8 cellular contexts compared by ENCODE assay signal in the genomic region with DNA sequence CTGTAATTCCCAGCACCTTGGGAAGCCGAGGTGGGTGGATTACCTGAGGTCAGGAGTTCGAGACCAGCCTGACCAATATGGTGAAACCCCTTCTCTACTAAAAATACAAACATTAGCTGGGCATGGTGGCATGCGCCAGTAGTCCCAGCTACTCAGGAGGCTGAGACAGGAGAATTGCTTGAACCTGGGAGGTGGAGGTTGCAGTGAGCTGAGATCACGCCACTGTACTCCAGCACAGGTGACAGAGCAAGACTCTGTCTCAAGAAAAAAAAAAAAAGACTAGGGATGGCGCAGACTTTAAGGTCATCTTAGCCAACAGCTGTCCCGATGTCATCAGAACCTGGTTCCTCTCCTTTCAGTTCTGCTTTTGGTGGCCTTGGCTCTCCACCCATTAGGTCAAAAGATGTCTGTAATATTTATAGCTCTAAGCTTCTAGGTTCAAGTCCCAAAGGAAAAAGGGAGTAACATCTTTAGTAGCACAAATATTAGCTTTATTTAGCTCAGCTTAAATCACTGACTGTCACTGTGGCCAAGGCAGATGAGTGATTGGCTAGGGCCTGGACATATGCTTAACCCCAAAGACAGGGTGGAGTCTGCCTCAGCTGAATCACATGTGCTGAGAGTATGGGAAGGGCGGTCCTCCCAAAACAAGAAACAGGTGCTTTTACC. TPM values are rescaled to one million over a fixed set of nuclear protein-coding genes. Genes with fewer than 3 reads are reported as not detected.
A peak's percentile ranks its signal among the peaks of the same experiment; 100 is the strongest.
DNase-seq lines count a peak whose midpoint lies in the region; ATAC-seq, FAIRE-seq and TF ChIP-seq lines count a peak whose summit lies in the region.
"Not testable (repeated sequence)": the region's sequence is repeated elsewhere in the genome, so short reads cannot be mapped to it uniquely, and the experiment has no call there.

No MANE protein-coding gene starts in this region.

- DNase-seq in NOMO-1 (lab: John Stamatoyannopoulos, UW; ENCODE audit: unreplicated experiment in 2 of 2): peak; percentile 89 to 96
- DNase-seq in K562 (ENCODE audit: extremely low read depth in 1 of 4, low spot score in 3 of 4); natural killer cell: not testable (repeated sequence)

- H3K9me1 ChIP-seq in K562 (ENCODE audit: control insufficient read depth, insufficient read depth, low read length): not testable (repeated sequence)

- peaks cover 31% of the 10 kb centered on the region for H3K4me1 ChIP-seq in DOHH2 (ENCODE audit: control insufficient read depth, low read length)
- H3K4me1 ChIP-seq in K562 (replicated peaks in 1 of 2; ENCODE audit: control insufficient read depth in 2 of 2, insufficient read depth in 2 of 2, low read length in 2 of 2): not testable (repeated sequence)

- BruUV-seq in K562 (replicated peaks; lab: Mats Ljungman, UMichigan): not testable (repeated sequence)

- not testable (repeated sequence) for TF ChIP-seq RAD21 in K562 (CRISPR knock-in tag; conservative IDR thresholded peaks at IDR 0.05 in 1 of 2, IDR thresholded peaks at IDR 0.05 in 1 of 2)

- H3K27me3 ChIP-seq in DOHH2 (ENCODE audit: control insufficient read depth, low read length); K562 (ENCODE audit: control insufficient read depth in 2 of 2, insufficient read depth in 2 of 2, low read length in 2 of 2): not testable (repeated sequence)

- H3K79me2 ChIP-seq in DOHH2 (ENCODE audit: control insufficient read depth, low read length); K562 (ENCODE audit: control insufficient read depth, insufficient read depth, low read length): not testable (repeated sequence)

- not testable (repeated sequence) for H3K4me1 Mint-ChIP-seq in natural killer cell

- TF ChIP-seq POLR2A in K562 (conservative IDR thresholded peaks at IDR 0.05): not testable (repeated sequence)

- POLR2A ChIA-PET in K562 (lab: Yijun Ruan, JAX): not testable (repeated sequence)

- H3F3A ChIP-seq in DOHH2 (ENCODE audit: control insufficient read depth, insufficient read depth): peaks cover 13% of the 10 kb centered on the region

- not testable (repeated sequence) for H3K9ac ChIP-seq in K562 (ENCODE audit: insufficient read depth in 1 of 2, low read depth in 2 of 2, low read length in 2 of 2)

- not testable (repeated sequence) for TF ChIP-seq EP300 in K562 (IDR thresholded peaks at IDR 0.05; ENCODE audit: low read length)

- not testable (repeated sequence) for H3K9me3 ChIP-seq in DOHH2 (ENCODE audit: control insufficient read depth, insufficient read depth, low read length); K562 (replicated peaks; ENCODE audit: control insufficient read depth, insufficient read depth, low read depth, low read length)

- CTCF ChIA-PET in K562 (lab: Yijun Ruan, JAX; ENCODE audit: low intra/inter-chr PET ratio): not testable (repeated sequence)

- H2AFZ ChIP-seq in K562 (ENCODE audit: low read depth, low read length): not testable (repeated sequence)

- not testable (repeated sequence) for H3K36me3 ChIP-seq in DOHH2 (ENCODE audit: control insufficient read depth, low read length); K562 (ENCODE audit: control insufficient read depth, insufficient read depth, low read length)

- peak overlapping the region; percentile 33 for H3K4me2 ChIP-seq in DOHH2 (ENCODE audit: low read length)
- H3K4me2 ChIP-seq in K562 (ENCODE audit: insufficient read depth, low read length): not testable (repeated sequence)

- H3K27me3 Mint-ChIP-seq in natural killer cell (ENCODE audit: low read depth in 2 of 2): not testable (repeated sequence)

- intact Hi-C loops in K562 (cut with micrococcal nuclease); natural killer cell (cut with micrococcal nuclease): not testable (repeated sequence)

- not testable (repeated sequence) for FAIRE-seq in K562 (lab: Jason Lieb, UNC)

- WGBS in K562 (ENCODE audit: insufficient coverage, low coverage, missing lambda C conversion rate): 24% methylated on average over 7 of the region's 7 CpGs

- not testable (repeated sequence) for H3K27ac ChIP-seq in DOHH2 (ENCODE audit: low read depth, low read length); K562 (ENCODE audit: extremely low read depth, low read depth, low read length)

- not testable (repeated sequence) for TF ChIP-seq CTCF in DOHH2 (IDR thresholded peaks at IDR 0.05; ENCODE audit: low read depth, low read length, poor library complexity, severe bottlenecking); K562 (IDR thresholded peaks at IDR 0.05 in 2 of 3, conservative IDR thresholded peaks at IDR 0.05 in 1 of 3; ENCODE audit: insufficient read depth in 2 of 3, low read depth in 1 of 3, low read length in 3 of 3); natural killer cell (IDR thresholded peaks at IDR 0.05)

- ATAC-seq in GM18870 (IDR thresholded peaks at IDR 0.05; ENCODE audit: unreplicated experiment): peak; percentile 96
- ATAC-seq in GM21381 (IDR thresholded peaks at IDR 0.05; ENCODE audit: unreplicated experiment): peak; percentile 91
- peak; percentile 92 for ATAC-seq in HG02870 (IDR thresholded peaks at IDR 0.05; ENCODE audit: unreplicated experiment)
- peak; percentile 95 for ATAC-seq in HG03378 (IDR thresholded peaks at IDR 0.05; ENCODE audit: unreplicated experiment)
- peak; percentile 79 for ATAC-seq in K562
- ATAC-seq in natural killer cell: peak; percentile 15 to 73 (median 30)

- H3K4me3 Mint-ChIP-seq in natural killer cell: not testable (repeated sequence)

- not testable (repeated sequence) for H3K36me3 Mint-ChIP-seq in natural killer cell

- not testable (repeated sequence) for H4K20me1 ChIP-seq in DOHH2 (ENCODE audit: control insufficient read depth, insufficient read depth, low read depth, low read length); K562 (replicated peaks; ENCODE audit: control insufficient read depth, insufficient read depth, low read length)

- H3K27ac Mint-ChIP-seq in natural killer cell: not testable (repeated sequence)

- not testable (repeated sequence) for H3K9me3 Mint-ChIP-seq in natural killer cell

- H3K9me2 ChIP-seq in DOHH2 (replicated peaks; ENCODE audit: control insufficient read depth, low read length): not testable (repeated sequence)

- in situ Hi-C loops in K562 (cut with MboI): not testable (repeated sequence)

- 0 out of 2 replicates have a peak overlapping the region, but pooled peaks have one; percentile 3 for H3K4me3 ChIP-seq in DOHH2 (ENCODE audit: low read length)
- not testable (repeated sequence) for H3K4me3 ChIP-seq in K562

TF ChIP-seq in K562, 482 proteins besides CTCF, POLR2A, EP300 and RAD21 (continues in another document):
- peak; percentile 50 for TF ChIP-seq MEIS2 (IDR thresholded peaks at IDR 0.05; ENCODE audit: partially characterized antibody)
- TF ChIP-seq PBX2 (CRISPR knock-in tag; IDR thresholded peaks at IDR 0.05; ENCODE audit: low read depth): not testable (repeated sequence)
- TF ChIP-seq PBX2 (tag; conservative IDR thresholded peaks at IDR 0.05; ENCODE audit: low read depth): peak; percentile 73
- TF ChIP-seq SPI1 (IDR thresholded peaks at IDR 0.05; ENCODE audit: borderline replicate concordance, low read depth, low read length): peak; percentile 61; the same call in 1 of the 2 replicates
- TF ChIP-seq ZNF384 (IDR thresholded peaks at IDR 0.05; ENCODE audit: low read depth, low read length): 0 out of 2 replicates have a peak, but pooled peaks have one; percentile 22

RNA-seq across cellular contexts. Expression of gene CDK17, which starts 7.3 kb away (rescaled TPM):
- total RNA-seq in K562 (2011; cell fraction: chromatin; rRNA removed; ENCODE audit: low replicate concordance): 65.9 and 172 TPM in 2 replicates
- total RNA-seq in K562 (2011; cell fraction: nucleolus; rRNA removed): 32.7 and 54.6 TPM in 2 replicates
- total RNA-seq in K562 (2011; cell fraction: nucleoplasm; rRNA removed): 69.6 and 109 TPM in 2 replicates
- 16.8 and 17.5 TPM in 2 replicates for total RNA-seq in K562 (2014; rRNA removed)
- 33.0 and 40.7 TPM in 2 replicates for total RNA-seq in K562 (2014; rRNA removed; fragmentation: Illumina TruSeq; extraction: Trizol)
- 32.5 and 39.3 TPM in 2 replicates for total RNA-seq in K562 (2015; rRNA removed; fragmentation: Illumina TruSeq; extraction: Trizol)
- 21.1 and 24.6 TPM in 2 replicates for total RNA-seq in K562 (2021)
- polyA plus RNA-seq in K562 (2011; rRNA removed): 18.6 and 21.6 TPM in 2 replicates
- polyA plus RNA-seq in K562 (2011; cell fraction: cytosol; rRNA removed): 5.4 and 12.0 TPM in 2 replicates
- polyA plus RNA-seq in K562 (2011; cell fraction: nucleus; rRNA removed): 18.3 and 30.3 TPM in 2 replicates
- polyA plus RNA-seq in K562 (2012): 13.1 and 14.2 TPM in 2 replicates
- 27.8 and 35.1 TPM in 2 replicates for polyA plus RNA-seq in K562 (2014; fragmentation: Illumina TruSeq; extraction: Trizol)
- 1 to 10 TPM; 4.8 to 5.4 TPM for polyA plus RNA-seq in K562 (2014; fragmentation: Nextera tagmentation; extraction: Ambion mirVana)
- polyA plus RNA-seq in K562 (2014; rRNA removed): 12.9 and 13.9 TPM in 2 replicates
- 80.0 and 84.5 TPM in 2 replicates for polyA minus RNA-seq in K562 (2011; rRNA and poly(A)+ RNA removed)
- 20.4 and 29.0 TPM in 2 replicates for polyA minus RNA-seq in K562 (2011; cell fraction: cytosol; rRNA and poly(A)+ RNA removed)
- 45.0 and 95.5 TPM in 2 replicates for polyA minus RNA-seq in K562 (2011; cell fraction: nucleus; rRNA and poly(A)+ RNA removed)
- total RNA-seq in natural killer cell: 100 to 1,000 TPM; 199 to 234 (median 232) TPM

Comparison
In these comparisons a context has a peak if more than half of its experiments do, and no peak if none do; other contexts are left out.
1. ATAC-seq: peak in every context shown above with its lines; median percentile 96 in GM18870; 95 in HG03378; 92 in HG02870; 91 in GM21381; 79 in K562; 30 in natural killer cell.